ENCODE assay signal across 8 cellular contexts in the genomic region with DNA sequence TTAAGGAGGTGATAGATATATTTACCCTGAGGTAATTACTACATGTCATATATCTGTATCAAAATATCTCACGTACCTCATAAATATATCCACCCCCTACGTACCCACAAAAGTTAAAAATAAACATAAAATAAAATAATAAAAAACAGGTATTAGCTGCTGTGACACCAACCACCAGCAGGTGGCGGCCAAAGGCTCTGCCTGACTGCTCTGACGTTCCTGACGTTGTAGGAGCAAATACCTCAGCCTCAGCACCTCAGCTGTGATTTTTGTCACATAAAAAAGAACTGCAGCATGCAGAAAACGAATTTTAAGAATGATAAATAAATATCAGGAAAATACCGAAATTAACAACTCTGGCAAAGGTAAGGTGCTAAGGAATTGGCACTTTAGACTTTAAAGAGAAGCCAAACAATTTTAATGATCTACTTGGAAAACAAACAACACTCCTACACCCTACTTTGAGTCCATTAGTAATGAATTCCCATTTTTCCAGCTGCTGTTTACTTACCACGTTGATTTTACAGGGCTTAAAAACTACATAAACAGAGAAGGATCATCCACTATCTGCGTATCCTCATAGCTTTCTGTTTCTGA.
DNase-seq lines count a peak whose midpoint lies in the region; ATAC-seq and TF ChIP-seq lines count a peak whose summit lies in the region.

No MANE protein-coding gene starts in this region.

- intact Hi-C loops in activated CD8-positive, alpha-beta T cell treated with anti-CD3 and anti-CD28 coated beads for 36 hours (cut with micrococcal nuclease) = loop anchor here (2.0 kb wide), 1 partner anchor 262 kb away; no protein-coding TSS in a partner anchor
- intact Hi-C loops in stomach (cut with DNase I; ENCODE audit: low total_unique reads) = no loop called here

- H3K36me3 Mint-ChIP-seq in activated CD8-positive, alpha-beta T cell treated with anti-CD3 and anti-CD28 coated beads for 36 hours (ENCODE audit: low read depth) = no peaks in the 10 kb centered on the region
- H3K36me3 Mint-ChIP-seq in nephron progenitor cell (ENCODE audit: low read depth) = peaks cover 5% of the 10 kb centered on the region

- H3K9me3 Mint-ChIP-seq in activated CD8-positive, alpha-beta T cell treated with anti-CD3 and anti-CD28 coated beads for 36 hours = peaks cover 2% of the 10 kb centered on the region
- H3K9me3 Mint-ChIP-seq in nephron progenitor cell = peaks cover 21% of the 10 kb centered on the region

- H3K4me1 Mint-ChIP-seq in activated CD8-positive, alpha-beta T cell treated with anti-CD3 and anti-CD28 coated beads for 36 hours (ENCODE audit: low read depth) = peaks cover 2% of the 10 kb centered on the region
- no peaks in the 10 kb centered on the region for H3K4me1 Mint-ChIP-seq in nephron progenitor cell

- no peaks in the 10 kb centered on the region for H3K36me3 ChIP-seq in HEK293 (ENCODE audit: control insufficient read depth in 2 of 2, insufficient read depth in 1 of 2, low read length in 2 of 2)
- H3K36me3 ChIP-seq in stomach = no peaks in the 10 kb centered on the region

- no peak overlapping the region for H3K27ac Mint-ChIP-seq in activated CD8-positive, alpha-beta T cell treated with anti-CD3 and anti-CD28 coated beads for 36 hours
- H3K27ac Mint-ChIP-seq in nephron progenitor cell = no peak overlapping the region

- ATAC-seq in activated CD8-positive, alpha-beta T cell treated with anti-CD3 and anti-CD28 coated beads for 36 hours = peak; percentile 49
- no peak for ATAC-seq in HG02571 (IDR thresholded peaks at IDR 0.05; ENCODE audit: unreplicated experiment)

- DNase-seq in EL (peak; percentile 43), NCI-H226 (peak; percentile 34), epithelial cell of esophagus (ENCODE audit: low read depth) (peak; percentile 50), nephron progenitor cell (peak; percentile 67), stomach (peak; percentile 58)
- DNase-seq in activated CD8-positive, alpha-beta T cell treated with anti-CD3 and anti-CD28 coated beads for 36 hours = peak; percentile 70

- H3K4me1 ChIP-seq in HEK293 (ENCODE audit: control insufficient read depth, insufficient read depth, low read length) = no peaks in the 10 kb centered on the region
- peaks cover 0 to 6% (median 2%) of the 10 kb centered on the region in 4 donors for H3K4me1 ChIP-seq in stomach

- H3K27ac ChIP-seq in HEK293 (ENCODE audit: extremely low read depth, low read depth, low read length) (no peak overlapping the region), stomach (no peak overlapping the region)

- no peak for TF ChIP-seq EP300 in stomach (IDR thresholded peaks at IDR 0.05)

- WGBS in stomach, 5 donors = 3 to 8% (median 6%) methylated on average over 9 of the region's 9 CpGs

- CTCF ChIA-PET in HEK293 (lab: Yijun Ruan, JAX) = interaction anchor here (0.6 to 2.0 kb wide), 20 partner anchors 8 to 1218 kb away, joined by 3 to 24 read pairs (median 4); a partner anchor contains a TSS
- CTCF ChIA-PET in activated CD8-positive, alpha-beta T cell treated with anti-CD3 and anti-CD28 coated beads for 36 hours (lab: Charles Lee) = interaction anchor here (0.6 to 3.7 kb wide), 54 partner anchors 8 to 1497 kb away, joined by 3 to 38 read pairs (median 4); a partner anchor contains a TSS

- peaks cover 5% of the 10 kb centered on the region for H3K27me3 Mint-ChIP-seq in activated CD8-positive, alpha-beta T cell treated with anti-CD3 and anti-CD28 coated beads for 36 hours
- no peaks in the 10 kb centered on the region for H3K27me3 Mint-ChIP-seq in nephron progenitor cell (ENCODE audit: low read depth, poor library complexity)

- H3K4me3 ChIP-seq in HEK293 (ENCODE audit: low read depth, low read length) = no peak overlapping the region
- H3K4me3 ChIP-seq in epithelial cell of esophagus (ENCODE audit: low read length) = no peak overlapping the region
- H3K4me3 ChIP-seq in stomach = no peak overlapping the region

- TF ChIP-seq CTCF in HEK293 (tag by site-specific recombination; IDR thresholded peaks at IDR 0.05) = no peak
- peak; percentile 98 for TF ChIP-seq CTCF in activated CD8-positive, alpha-beta T cell treated with anti-CD3 and anti-CD28 coated beads for 36 hours (IDR thresholded peaks at IDR 0.05)
- TF ChIP-seq CTCF in epithelial cell of esophagus (IDR thresholded peaks at IDR 0.05; ENCODE audit: insufficient read depth, low read depth, low read length, missing control alignments) = peak; percentile 97
- peak; percentile 91 for TF ChIP-seq CTCF in nephron progenitor cell (IDR thresholded peaks at IDR 0.05)
- peak in 5 of 7 experiments; percentile 51 to 88 (median 70) for TF ChIP-seq CTCF in stomach (IDR thresholded peaks at IDR 0.05)

- no peak overlapping the region for H3K4me3 Mint-ChIP-seq in activated CD8-positive, alpha-beta T cell treated with anti-CD3 and anti-CD28 coated beads for 36 hours
- no peak overlapping the region for H3K4me3 Mint-ChIP-seq in nephron progenitor cell

- TF ChIP-seq POLR2A in stomach (IDR thresholded peaks at IDR 0.05) = no peak

- no peaks in the 10 kb centered on the region for H3K27me3 ChIP-seq in stomach

- POLR2A ChIA-PET in HEK293 (lab: Yijun Ruan, JAX) = no interaction called here
- POLR2A ChIA-PET in activated CD8-positive, alpha-beta T cell treated with anti-CD3 and anti-CD28 coated beads for 36 hours (lab: Charles Lee) = no interaction called here

- no peaks in the 10 kb centered on the region for H3K9me3 ChIP-seq in HEK293 (ENCODE audit: control insufficient read depth, insufficient read depth, low read depth, low read length)
- no peaks in the 10 kb centered on the region for H3K9me3 ChIP-seq in stomach

TF ChIP-seq in HEK293, 187 proteins besides CTCF, POLR2A, EP300 and RAD21:
- TF ChIP-seq ZNF654 (tag by site-specific recombination; IDR thresholded peaks at IDR 0.05; ENCODE audit: low read depth) (peak; percentile 58), ZNF701 (tag by site-specific recombination; IDR thresholded peaks at IDR 0.05) (no peak), ZNF558 (tag by site-specific recombination; IDR thresholded peaks at IDR 0.05) (no peak), ZNF48 (tag by site-specific recombination; IDR thresholded peaks at IDR 0.05) (no peak), ZNF140 (tag by site-specific recombination; IDR thresholded peaks at IDR 0.05) (no peak), ZSCAN23 (tag by site-specific recombination; IDR thresholded peaks at IDR 0.05) (no peak), ZNF660 (tag by site-specific recombination; IDR thresholded peaks at IDR 0.05) (0 out of 2 replicates have a peak, but pooled peaks have one; percentile 27), ZNF776 (tag by site-specific recombination; IDR thresholded peaks at IDR 0.05; ENCODE audit: borderline replicate concordance) (no peak), KLF9 (tag by site-specific recombination; IDR thresholded peaks at IDR 0.05; ENCODE audit: low read depth) (no peak), ZNF112 (tag by site-specific recombination; IDR thresholded peaks at IDR 0.05) (no peak), ZNF366 (tag by site-specific recombination; conservative IDR thresholded peaks at IDR 0.05) (no peak)
- TF ChIP-seq, protein P1, sequence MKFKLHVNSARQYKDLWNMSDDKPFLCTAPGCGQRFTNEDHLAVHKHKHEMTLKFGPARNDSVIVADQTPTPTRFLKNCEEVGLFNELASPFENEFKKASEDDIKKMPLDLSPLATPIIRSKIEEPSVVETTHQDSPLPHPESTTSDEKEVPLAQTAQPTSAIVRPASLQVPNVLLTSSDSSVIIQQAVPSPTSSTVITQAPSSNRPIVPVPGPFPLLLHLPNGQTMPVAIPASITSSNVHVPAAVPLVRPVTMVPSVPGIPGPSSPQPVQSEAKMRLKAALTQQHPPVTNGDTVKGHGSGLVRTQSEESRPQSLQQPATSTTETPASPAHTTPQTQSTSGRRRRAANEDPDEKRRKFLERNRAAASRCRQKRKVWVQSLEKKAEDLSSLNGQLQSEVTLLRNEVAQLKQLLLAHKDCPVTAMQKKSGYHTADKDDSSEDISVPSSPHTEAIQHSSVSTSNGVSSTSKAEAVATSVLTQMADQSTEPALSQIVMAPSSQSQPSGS (tag by site-specific recombination; IDR thresholded peaks at IDR 0.05; ENCODE audit: low read depth) = no peak
- TF ChIP-seq, protein P2, sequence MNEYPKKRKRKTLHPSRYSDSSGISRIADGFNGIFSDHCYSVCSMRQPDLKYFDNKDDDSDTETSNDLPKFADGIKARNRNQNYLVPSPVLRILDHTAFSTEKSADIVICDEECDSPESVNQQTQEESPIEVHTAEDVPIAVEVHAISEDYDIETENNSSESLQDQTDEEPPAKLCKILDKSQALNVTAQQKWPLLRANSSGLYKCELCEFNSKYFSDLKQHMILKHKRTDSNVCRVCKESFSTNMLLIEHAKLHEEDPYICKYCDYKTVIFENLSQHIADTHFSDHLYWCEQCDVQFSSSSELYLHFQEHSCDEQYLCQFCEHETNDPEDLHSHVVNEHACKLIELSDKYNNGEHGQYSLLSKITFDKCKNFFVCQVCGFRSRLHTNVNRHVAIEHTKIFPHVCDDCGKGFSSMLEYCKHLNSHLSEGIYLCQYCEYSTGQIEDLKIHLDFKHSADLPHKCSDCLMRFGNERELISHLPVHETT (tag by site-specific recombination; IDR thresholded peaks at IDR 0.05) = no peak
- TF ChIP-seq, protein P3, sequence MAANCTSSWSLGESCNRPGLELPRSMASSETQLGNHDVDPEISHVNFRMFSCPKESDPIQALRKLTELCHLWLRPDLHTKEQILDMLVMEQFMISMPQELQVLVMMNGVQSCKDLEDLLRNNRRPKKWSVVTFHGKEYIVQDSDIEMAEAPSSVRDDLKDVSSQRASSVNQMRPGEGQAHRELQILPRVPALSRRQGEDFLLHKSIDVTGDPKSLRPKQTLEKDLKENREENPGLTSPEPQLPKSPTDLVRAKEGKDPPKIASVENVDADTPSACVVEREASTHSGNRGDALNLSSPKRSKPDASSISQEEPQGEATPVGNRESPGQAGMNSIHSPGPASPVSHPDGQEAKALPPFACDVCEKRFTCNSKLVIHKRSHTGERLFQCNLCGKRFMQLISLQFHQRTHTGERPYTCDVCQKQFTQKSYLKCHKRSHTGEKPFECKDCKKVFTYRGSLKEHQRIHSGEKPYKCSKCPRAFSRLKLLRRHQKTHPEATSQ (tag by site-specific recombination; IDR thresholded peaks at IDR 0.05) = no peak
TF ChIP-seq in HEK293: peak in this region for 2.
